In genomic region chr12:110345176-110345651, GRCh38 we compare ENCODE assay signal across 1 cellular context.
A peak's percentile ranks its signal among the peaks of the same experiment; 100 is the strongest.
TF ChIP-seq lines count a peak whose summit lies in the region.

No MANE protein-coding gene starts in this region.

TF ChIP-seq in HepG2, 621 proteins besides CTCF, POLR2A, EP300 and RAD21 (continued from another document and continues in another):
- TF ChIP-seq ARID5B (CRISPR knock-in tag; IDR thresholded peaks at IDR 0.05) = peak; percentile 73
- TF ChIP-seq MEF2D (CRISPR knock-in tag; IDR thresholded peaks at IDR 0.05) = 0 out of 2 replicates have a peak, but pooled peaks have one; percentile 7
- TF ChIP-seq PCBP1 (IDR thresholded peaks at IDR 0.05; ENCODE audit: borderline replicate concordance, low read depth, low read length) = no peak
- peak; percentile 60 for TF ChIP-seq FOSL2 (CRISPR knock-in tag; IDR thresholded peaks at IDR 0.05)
- TF ChIP-seq ZC3H13 (CRISPR knock-in tag; IDR thresholded peaks at IDR 0.05) = no peak
- peak; percentile 59 for TF ChIP-seq FOXP4 (CRISPR knock-in tag; IDR thresholded peaks at IDR 0.05)
- TF ChIP-seq ZNF629 (CRISPR knock-in tag; conservative IDR thresholded peaks at IDR 0.05) = no peak
- TF ChIP-seq ZNF788 (CRISPR knock-in tag; IDR thresholded peaks at IDR 0.05; ENCODE audit: borderline replicate concordance) = no peak; the same call in 1 of the 2 replicates
- TF ChIP-seq, protein P1, sequence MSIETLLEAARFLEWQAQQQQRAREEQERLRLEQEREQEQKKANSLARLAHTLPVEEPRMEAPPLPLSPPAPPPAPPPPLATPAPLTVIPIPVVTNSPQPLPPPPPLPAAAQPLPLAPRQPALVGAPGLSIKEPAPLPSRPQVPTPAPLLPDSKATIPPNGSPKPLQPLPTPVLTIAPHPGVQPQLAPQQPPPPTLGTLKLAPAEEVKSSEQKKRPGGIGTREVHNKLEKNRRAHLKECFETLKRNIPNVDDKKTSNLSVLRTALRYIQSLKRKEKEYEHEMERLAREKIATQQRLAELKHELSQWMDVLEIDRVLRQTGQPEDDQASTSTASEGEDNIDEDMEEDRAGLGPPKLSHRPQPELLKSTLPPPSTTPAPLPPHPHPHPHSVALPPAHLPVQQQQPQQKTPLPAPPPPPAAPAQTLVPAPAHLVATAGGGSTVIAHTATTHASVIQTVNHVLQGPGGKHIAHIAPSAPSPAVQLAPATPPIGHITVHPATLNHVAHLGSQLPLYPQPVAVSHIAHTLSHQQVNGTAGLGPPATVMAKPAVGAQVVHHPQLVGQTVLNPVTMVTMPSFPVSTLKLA (IDR thresholded peaks at IDR 0.05) = no peak
- TF ChIP-seq, protein P2, sequence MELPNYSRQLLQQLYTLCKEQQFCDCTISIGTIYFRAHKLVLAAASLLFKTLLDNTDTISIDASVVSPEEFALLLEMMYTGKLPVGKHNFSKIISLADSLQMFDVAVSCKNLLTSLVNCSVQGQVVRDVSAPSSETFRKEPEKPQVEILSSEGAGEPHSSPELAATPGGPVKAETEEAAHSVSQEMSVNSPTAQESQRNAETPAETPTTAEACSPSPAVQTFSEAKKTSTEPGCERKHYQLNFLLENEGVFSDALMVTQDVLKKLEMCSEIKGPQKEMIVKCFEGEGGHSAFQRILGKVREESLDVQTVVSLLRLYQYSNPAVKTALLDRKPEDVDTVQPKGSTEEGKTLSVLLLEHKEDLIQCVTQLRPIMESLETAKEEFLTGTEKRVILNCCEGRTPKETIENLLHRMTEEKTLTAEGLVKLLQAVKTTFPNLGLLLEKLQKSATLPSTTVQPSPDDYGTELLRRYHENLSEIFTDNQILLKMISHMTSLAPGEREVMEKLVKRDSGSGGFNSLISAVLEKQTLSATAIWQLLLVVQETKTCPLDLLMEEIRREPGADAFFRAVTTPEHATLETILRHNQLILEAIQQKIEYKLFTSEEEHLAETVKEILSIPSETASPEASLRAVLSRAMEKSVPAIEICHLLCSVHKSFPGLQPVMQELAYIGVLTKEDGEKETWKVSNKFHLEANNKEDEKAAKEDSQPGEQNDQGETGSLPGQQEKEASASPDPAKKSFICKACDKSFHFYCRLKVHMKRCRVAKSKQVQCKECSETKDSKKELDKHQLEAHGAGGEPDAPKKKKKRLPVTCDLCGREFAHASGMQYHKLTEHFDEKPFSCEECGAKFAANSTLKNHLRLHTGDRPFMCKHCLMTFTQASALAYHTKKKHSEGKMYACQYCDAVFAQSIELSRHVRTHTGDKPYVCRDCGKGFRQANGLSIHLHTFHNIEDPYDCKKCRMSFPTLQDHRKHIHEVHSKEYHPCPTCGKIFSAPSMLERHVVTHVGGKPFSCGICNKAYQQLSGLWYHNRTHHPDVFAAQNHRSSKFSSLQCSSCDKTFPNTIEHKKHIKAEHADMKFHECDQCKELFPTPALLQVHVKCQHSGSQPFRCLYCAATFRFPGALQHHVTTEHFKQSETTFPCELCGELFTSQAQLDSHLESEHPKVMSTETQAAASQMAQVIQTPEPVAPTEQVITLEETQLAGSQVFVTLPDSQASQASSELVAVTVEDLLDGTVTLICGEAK (IDR thresholded peaks at IDR 0.05) = no peak
- TF ChIP-seq, protein P2 (CRISPR knock-in tag; IDR thresholded peaks at IDR 0.05) = no peak
- TF ChIP-seq THAP11 (CRISPR knock-in tag; IDR thresholded peaks at IDR 0.05) = peak; percentile 39; the same call in 1 of the 2 replicates
- TF ChIP-seq ZKSCAN8 (CRISPR knock-in tag; IDR thresholded peaks at IDR 0.05; ENCODE audit: borderline replicate concordance) = peak; percentile 63; the same call in 1 of the 2 replicates
- peak in 1 of 2 experiments; percentile 64; a peak in 1 of 4 replicates for TF ChIP-seq KLF16 (CRISPR knock-in tag; IDR thresholded peaks at IDR 0.05)
- TF ChIP-seq, protein P3, sequence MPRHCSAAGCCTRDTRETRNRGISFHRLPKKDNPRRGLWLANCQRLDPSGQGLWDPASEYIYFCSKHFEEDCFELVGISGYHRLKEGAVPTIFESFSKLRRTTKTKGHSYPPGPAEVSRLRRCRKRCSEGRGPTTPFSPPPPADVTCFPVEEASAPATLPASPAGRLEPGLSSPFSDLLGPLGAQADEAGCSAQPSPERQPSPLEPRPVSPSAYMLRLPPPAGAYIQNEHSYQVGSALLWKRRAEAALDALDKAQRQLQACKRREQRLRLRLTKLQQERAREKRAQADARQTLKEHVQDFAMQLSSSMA (CRISPR knock-in tag; IDR thresholded peaks at IDR 0.05) = no peak
- TF ChIP-seq, protein P4, sequence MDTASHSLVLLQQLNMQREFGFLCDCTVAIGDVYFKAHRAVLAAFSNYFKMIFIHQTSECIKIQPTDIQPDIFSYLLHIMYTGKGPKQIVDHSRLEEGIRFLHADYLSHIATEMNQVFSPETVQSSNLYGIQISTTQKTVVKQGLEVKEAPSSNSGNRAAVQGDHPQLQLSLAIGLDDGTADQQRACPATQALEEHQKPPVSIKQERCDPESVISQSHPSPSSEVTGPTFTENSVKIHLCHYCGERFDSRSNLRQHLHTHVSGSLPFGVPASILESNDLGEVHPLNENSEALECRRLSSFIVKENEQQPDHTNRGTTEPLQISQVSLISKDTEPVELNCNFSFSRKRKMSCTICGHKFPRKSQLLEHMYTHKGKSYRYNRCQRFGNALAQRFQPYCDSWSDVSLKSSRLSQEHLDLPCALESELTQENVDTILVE (CRISPR knock-in tag; IDR thresholded peaks at IDR 0.05) = no peak
- TF ChIP-seq TFAP4 (IDR thresholded peaks at IDR 0.05; ENCODE audit: borderline replicate concordance, low read depth) = peak; percentile 14; the same call in 1 of the 2 replicates
- TF ChIP-seq ZBTB33 (CRISPR knock-in tag; IDR thresholded peaks at IDR 0.05) = peak; percentile 93
- peak; percentile 3 to 56; a peak in 1 of 4 replicates for TF ChIP-seq MAFK (conservative IDR thresholded peaks at IDR 0.05 in 1 of 2, IDR thresholded peaks at IDR 0.05 in 1 of 2; ENCODE audit: low read length in 2 of 2)
- TF ChIP-seq MXI1 (IDR thresholded peaks at IDR 0.05; ENCODE audit: borderline replicate concordance, low read depth, low read length) = peak; percentile 81; the same call in 1 of the 3 replicates
- TF ChIP-seq HOXA3 (CRISPR knock-in tag; IDR thresholded peaks at IDR 0.05) = peak; percentile 81
- TF ChIP-seq, protein P5, sequence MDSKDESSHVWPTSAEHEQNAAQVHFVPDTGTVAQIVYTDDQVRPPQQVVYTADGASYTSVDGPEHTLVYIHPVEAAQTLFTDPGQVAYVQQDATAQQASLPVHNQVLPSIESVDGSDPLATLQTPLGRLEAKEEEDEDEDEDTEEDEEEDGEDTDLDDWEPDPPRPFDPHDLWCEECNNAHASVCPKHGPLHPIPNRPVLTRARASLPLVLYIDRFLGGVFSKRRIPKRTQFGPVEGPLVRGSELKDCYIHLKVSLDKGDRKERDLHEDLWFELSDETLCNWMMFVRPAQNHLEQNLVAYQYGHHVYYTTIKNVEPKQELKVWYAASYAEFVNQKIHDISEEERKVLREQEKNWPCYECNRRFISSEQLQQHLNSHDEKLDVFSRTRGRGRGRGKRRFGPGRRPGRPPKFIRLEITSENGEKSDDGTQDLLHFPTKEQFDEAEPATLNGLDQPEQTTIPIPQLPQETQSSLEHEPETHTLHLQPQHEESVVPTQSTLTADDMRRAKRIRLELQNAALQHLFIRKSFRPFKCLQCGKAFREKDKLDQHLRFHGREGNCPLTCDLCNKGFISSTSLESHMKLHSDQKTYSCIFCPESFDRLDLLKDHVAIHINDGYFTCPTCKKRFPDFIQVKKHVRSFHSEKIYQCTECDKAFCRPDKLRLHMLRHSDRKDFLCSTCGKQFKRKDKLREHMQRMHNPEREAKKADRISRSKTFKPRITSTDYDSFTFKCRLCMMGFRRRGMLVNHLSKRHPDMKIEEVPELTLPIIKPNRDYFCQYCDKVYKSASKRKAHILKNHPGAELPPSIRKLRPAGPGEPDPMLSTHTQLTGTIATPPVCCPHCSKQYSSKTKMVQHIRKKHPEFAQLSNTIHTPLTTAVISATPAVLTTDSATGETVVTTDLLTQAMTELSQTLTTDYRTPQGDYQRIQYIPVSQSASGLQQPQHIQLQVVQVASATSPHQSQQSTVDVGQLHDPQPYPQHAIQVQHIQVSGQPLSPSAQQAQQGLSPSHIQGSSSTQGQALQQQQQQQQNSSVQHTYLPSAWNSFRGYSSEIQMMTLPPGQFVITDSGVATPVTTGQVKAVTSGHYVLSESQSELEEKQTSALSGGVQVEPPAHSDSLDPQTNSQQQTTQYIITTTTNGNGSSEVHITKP (CRISPR knock-in tag; IDR thresholded peaks at IDR 0.05; ENCODE audit: low read depth) = no peak
- TF ChIP-seq SOX6 (IDR thresholded peaks at IDR 0.05) = no peak
- TF ChIP-seq SOX6 (CRISPR knock-in tag; IDR thresholded peaks at IDR 0.05) = peak; percentile 90
- TF ChIP-seq, protein P6, sequence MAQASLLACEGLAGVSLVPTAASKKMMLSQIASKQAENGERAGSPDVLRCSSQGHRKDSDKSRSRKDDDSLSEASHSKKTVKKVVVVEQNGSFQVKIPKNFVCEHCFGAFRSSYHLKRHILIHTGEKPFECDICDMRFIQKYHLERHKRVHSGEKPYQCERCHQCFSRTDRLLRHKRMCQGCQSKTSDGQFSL (CRISPR knock-in tag; IDR thresholded peaks at IDR 0.05) = no peak
